Comparison of ENCODE assay signal across 8 cellular contexts in genomic region chr22:50200333-50201190, GRCh38. TPM values are rescaled to one million over a fixed set of nuclear protein-coding genes. Genes with fewer than 3 reads are reported as not detected.
DNase-seq lines count a peak whose midpoint lies in the region; ATAC-seq and TF ChIP-seq lines count a peak whose summit lies in the region.

SELENOO (plus strand) TSS chr22:50201011; CDS start chr22:50201037, 26 bp downstream.

- H3K27me3 ChIP-seq in GM23338 (ENCODE audit: insufficient read depth) (peaks cover 9% of the 10 kb centered on the region; the same call in 1 of the 2 replicates), MM.1S (replicated peaks; ENCODE audit: insufficient read depth, low read length) (no peaks in the 10 kb centered on the region), SK-N-SH (ENCODE audit: insufficient read depth) (no peaks in the 10 kb centered on the region)

- DNase-seq in Daoy (ENCODE audit: low read depth) (peak; percentile 89), GM23338 (ENCODE audit: low spot score) (peak; percentile 90), MM.1S (peak; percentile 91), SK-N-SH (peak; percentile 100), germinal center (ENCODE audit: low spot score) (peak; percentile 99), occipital lobe (lab: John Stamatoyannopoulos, UW) (peak; percentile 94), superior temporal gyrus (ENCODE audit: extremely low spot score) (peak; percentile 87)
- DNase-seq in activated naive CD4-positive, alpha-beta T cell treated with anti-CD3 and anti-CD28 coated beads, Interleukin-2, amount 10 ng/mL, durations not matched to agents 7 days and 5 days = peak; percentile 94

- H3K27ac ChIP-seq in GM23338 (ENCODE audit: low read depth) (no peak within 1 kb of the TSS), MM.1S (ENCODE audit: low read length) (no peak within 1 kb of the TSS), SK-N-SH (ENCODE audit: low read depth in 2 of 2, low read length in 1 of 2) (peak within 1 kb of the TSS in 1 of 2 experiments; percentile 71; a peak in 1 of 4 replicates)

- H3K4me3 ChIP-seq in GM23338 = peak within 1 kb of the TSS; percentile 72
- H3K4me3 ChIP-seq in MM.1S (ENCODE audit: low read length) = peak within 1 kb of the TSS; percentile 77
- H3K4me3 ChIP-seq in SK-N-SH (ENCODE audit: low read depth in 2 of 2, low read length in 1 of 2) = peak within 1 kb of the TSS; percentile 80 to 84

- H3K9ac ChIP-seq in MM.1S (ENCODE audit: low read length) = peak within 1 kb of the TSS; percentile 48
- H3K9ac ChIP-seq in SK-N-SH = peak within 1 kb of the TSS; percentile 65

- POLR2A ChIA-PET in SK-N-SH (lab: Yijun Ruan, JAX) = no interaction called here

- H3K4me3 Mint-ChIP-seq in GM23338 = peak within 1 kb of the TSS; percentile 80
- peak within 1 kb of the TSS; percentile 87 for H3K4me3 Mint-ChIP-seq in activated naive CD4-positive, alpha-beta T cell treated with anti-CD3 and anti-CD28 coated beads, Interleukin-2, amount 10 ng/mL, durations not matched to agents 7 days and 5 days

- H3K4me1 Mint-ChIP-seq in GM23338 = peaks cover 12% of the 10 kb centered on the region
- H3K4me1 Mint-ChIP-seq in activated naive CD4-positive, alpha-beta T cell treated with anti-CD3 and anti-CD28 coated beads, Interleukin-2, amount 10 ng/mL, durations not matched to agents 7 days and 5 days = peaks cover 30% of the 10 kb centered on the region

- H3K36me3 Mint-ChIP-seq in GM23338 (ENCODE audit: low read depth) = peaks cover 25% of the 10 kb centered on the region
- H3K36me3 Mint-ChIP-seq in activated naive CD4-positive, alpha-beta T cell treated with anti-CD3 and anti-CD28 coated beads, Interleukin-2, amount 10 ng/mL, durations not matched to agents 7 days and 5 days = peaks cover 29% of the 10 kb centered on the region

- H3K9me2 ChIP-seq in GM23338 (ENCODE audit: insufficient read depth) = no peaks in the 10 kb centered on the region
- no peaks in the 10 kb centered on the region for H3K9me2 ChIP-seq in MM.1S (replicated peaks; ENCODE audit: insufficient read depth, low read length)
- no peaks in the 10 kb centered on the region for H3K9me2 ChIP-seq in SK-N-SH

- H3K4me2 ChIP-seq in GM23338 (peak within 1 kb of the TSS; percentile 92), MM.1S (ENCODE audit: low read depth, low read length) (peak within 1 kb of the TSS; percentile 90), SK-N-SH (peak within 1 kb of the TSS; percentile 98)

- no peak within 1 kb of the TSS for H3K27ac Mint-ChIP-seq in GM23338
- H3K27ac Mint-ChIP-seq in activated naive CD4-positive, alpha-beta T cell treated with anti-CD3 and anti-CD28 coated beads, Interleukin-2, amount 10 ng/mL, durations not matched to agents 7 days and 5 days = peak within 1 kb of the TSS; percentile 75

- no peak for TF ChIP-seq CTCF in GM23338 (conservative IDR thresholded peaks at IDR 0.05; ENCODE audit: low read depth in 2 of 2)
- no peak for TF ChIP-seq CTCF in MM.1S (IDR thresholded peaks at IDR 0.05; ENCODE audit: low read length)
- TF ChIP-seq CTCF in SK-N-SH (IDR thresholded peaks at IDR 0.05) = no peak

- H3K79me2 ChIP-seq in GM23338 (replicated peaks; ENCODE audit: insufficient read depth) (peaks cover 21% of the 10 kb centered on the region), MM.1S (ENCODE audit: low read length) (peaks cover 17% of the 10 kb centered on the region), SK-N-SH (ENCODE audit: insufficient read depth) (peaks cover 37% of the 10 kb centered on the region)

- peaks cover 13% of the 10 kb centered on the region for H4K20me1 ChIP-seq in GM23338 (replicated peaks; ENCODE audit: insufficient read depth)
- H4K20me1 ChIP-seq in MM.1S (ENCODE audit: insufficient read depth, low read length) = no peaks in the 10 kb centered on the region
- H4K20me1 ChIP-seq in SK-N-SH (ENCODE audit: insufficient read depth) = peaks cover 6% of the 10 kb centered on the region

- peaks cover 6% of the 10 kb centered on the region; the same call in 2 of the 3 replicates for H3K9me3 Mint-ChIP-seq in GM23338
- H3K9me3 Mint-ChIP-seq in activated naive CD4-positive, alpha-beta T cell treated with anti-CD3 and anti-CD28 coated beads, Interleukin-2, amount 10 ng/mL, durations not matched to agents 7 days and 5 days = no peaks in the 10 kb centered on the region

- H3K9me3 ChIP-seq in MM.1S (replicated peaks; ENCODE audit: insufficient read depth, low read length) (no peaks in the 10 kb centered on the region), SK-N-SH (no peaks in the 10 kb centered on the region)

- ATAC-seq in GM23338 = peak; percentile 78

- H2AFZ ChIP-seq in GM23338 = peak within 1 kb of the TSS; percentile 43; the same call in 1 of the 2 replicates
- H2AFZ ChIP-seq in MM.1S (ENCODE audit: low read length) = peak within 1 kb of the TSS; percentile 43; the same call in 1 of the 2 replicates
- H2AFZ ChIP-seq in SK-N-SH (ENCODE audit: low read depth) = peak within 1 kb of the TSS; percentile 59; the same call in 1 of the 2 replicates

- no peak for TF ChIP-seq RAD21 in SK-N-SH (IDR thresholded peaks at IDR 0.05; ENCODE audit: low read length)

- no peak for TF ChIP-seq EP300 in SK-N-SH (IDR thresholded peaks at IDR 0.05; ENCODE audit: borderline replicate concordance in 1 of 2, low read depth in 1 of 2, low read length in 1 of 2)

- H3K4me1 ChIP-seq in GM23338 (ENCODE audit: insufficient read depth) = peaks cover 8% of the 10 kb centered on the region; the same call in 1 of the 2 replicates
- H3K4me1 ChIP-seq in MM.1S (ENCODE audit: low read length) = peaks cover 7% of the 10 kb centered on the region; the same call in 1 of the 2 replicates
- H3K4me1 ChIP-seq in SK-N-SH (ENCODE audit: control insufficient read depth in 1 of 2, insufficient read depth in 2 of 2, low read depth in 1 of 2, low read length in 1 of 2) = peaks cover 0 to 15% of the 10 kb centered on the region in 2 experiments; a peak in 1 of 4 replicates

- peaks cover 14% of the 10 kb centered on the region for H3F3A ChIP-seq in GM23338 (replicated peaks; ENCODE audit: low read depth)
- 0 out of 2 replicates have a peak, but pooled peaks cover 9% of the 10 kb centered on the region for H3F3A ChIP-seq in MM.1S (ENCODE audit: insufficient read depth, low read length)
- H3F3A ChIP-seq in SK-N-SH (replicated peaks; ENCODE audit: insufficient read depth) = no peaks in the 10 kb centered on the region

- H3K36me3 ChIP-seq in GM23338 (ENCODE audit: insufficient read depth) (no peaks in the 10 kb centered on the region; the same call in 1 of the 2 replicates), MM.1S (replicated peaks; ENCODE audit: insufficient read depth, low read length) (no peaks in the 10 kb centered on the region), SK-N-SH (replicated peaks in 1 of 2; ENCODE audit: control insufficient read depth in 1 of 2, insufficient read depth in 2 of 2, low read length in 1 of 2) (peaks cover 19 to 20% of the 10 kb centered on the region in 2 experiments)

- 0% methylated on average over 5 of the region's 114 CpGs for WGBS in SK-N-SH (ENCODE audit: low lambda C conversion rate)

- peaks cover 8% of the 10 kb centered on the region for H3K27me3 Mint-ChIP-seq in GM23338 (ENCODE audit: insufficient read depth, low read depth, poor library complexity)
- no peaks in the 10 kb centered on the region for H3K27me3 Mint-ChIP-seq in activated naive CD4-positive, alpha-beta T cell treated with anti-CD3 and anti-CD28 coated beads, Interleukin-2, amount 10 ng/mL, durations not matched to agents 7 days and 5 days

- CTCF ChIA-PET in SK-N-SH (lab: Yijun Ruan, JAX) = interaction anchor here (0.8 to 1.7 kb wide), 3 partner anchors 10 to 11 kb away, joined by 3 to 5 read pairs (median 4); no protein-coding TSS in a partner anchor
- CTCF ChIA-PET in activated naive CD4-positive, alpha-beta T cell treated with anti-CD3 and anti-CD28 coated beads, Interleukin-2, amount 10 ng/mL, durations not matched to agents 7 days and 5 days (lab: Charles Lee) = no interaction called here

TF ChIP-seq in GM23338, 12 proteins besides CTCF, POLR2A, EP300 and RAD21 (continues in another document):
- TF ChIP-seq POLR2AphosphoS5 (IDR thresholded peaks at IDR 0.05; ENCODE audit: low read depth) = peak; percentile 58

TF ChIP-seq in SK-N-SH, 30 proteins besides CTCF, POLR2A, EP300 and RAD21 (continues in another document):
- TF ChIP-seq GABPA (IDR thresholded peaks at IDR 0.05; ENCODE audit: low read depth) (peak; percentile 89), JUND (IDR thresholded peaks at IDR 0.05) (no peak), SIN3A (IDR thresholded peaks at IDR 0.05; ENCODE audit: borderline replicate concordance, low read depth, low read length) (peak; percentile 63; the same call in 1 of the 2 replicates), USF1 (IDR thresholded peaks at IDR 0.05; ENCODE audit: borderline replicate concordance, low read depth) (no peak), GATA2 (CRISPR knock-in tag; IDR thresholded peaks at IDR 0.05) (no peak), PBX3 (IDR thresholded peaks at IDR 0.05) (peak; percentile 98), SMC3 (IDR thresholded peaks at IDR 0.05; ENCODE audit: low read depth, low read length) (no peak), TCF12 (IDR thresholded peaks at IDR 0.05) (no peak), MAX (IDR thresholded peaks at IDR 0.05; ENCODE audit: low read depth) (peak; percentile 22; the same call in 1 of the 2 replicates)

RNA-seq across cellular contexts. Expression of gene SELENOO, which starts in this region (rescaled TPM):
- 19.1 and 20.5 TPM in 2 replicates for total RNA-seq in Daoy (2014; rRNA removed; shearing (Covaris generic))
- total RNA-seq in GM23338 (2014; rRNA removed; shearing (Covaris generic)) = 16.9 and 21.3 TPM in 2 replicates
- polyA plus RNA-seq in GM23338 (2016; fragmentation: Nextera tagmentation; extraction: Ambion mirVana) = 6.8 and 8.6 TPM in 2 replicates
- 23.3 and 26.7 TPM in 2 replicates for polyA plus RNA-seq in SK-N-SH (2012; rRNA removed)
- 6.7 and 11.5 TPM in 2 replicates for polyA plus RNA-seq in SK-N-SH (2012; cell fraction: cytosol; rRNA removed)
- 121 and 176 TPM in 2 replicates for polyA plus RNA-seq in SK-N-SH (2012; cell fraction: nucleus; rRNA removed)
- total RNA-seq in occipital lobe = 7.8 TPM
